Comparison of ENCODE assay signal across 8 cellular contexts in genomic region chr7:26365077-26365896, GRCh38.
DNase-seq lines count a peak whose midpoint lies in the region; ATAC-seq and TF ChIP-seq lines count a peak whose summit lies in the region.

No MANE protein-coding gene starts in this region.

- H3K4me1 Mint-ChIP-seq in immature natural killer cell, result peaks cover 7 to 16% of the 10 kb centered on the region in 2 donors

- H3K4me3 ChIP-seq in AG04449 (ENCODE audit: low read depth, low read length) (no peak overlapping the region), body of pancreas (no peak overlapping the region)

- ATAC-seq in GM18499 (IDR thresholded peaks at IDR 0.05; ENCODE audit: insufficient read depth, unreplicated experiment), result peak; percentile 78
- ATAC-seq in HG02938 (IDR thresholded peaks at IDR 0.05; ENCODE audit: unreplicated experiment), result peak; percentile 78
- ATAC-seq in body of pancreas, result peak; percentile 72

- TF ChIP-seq POLR2A in body of pancreas (IDR thresholded peaks at IDR 0.05), result no peak

- intact Hi-C loops in body of pancreas (cut with DNase I), result loop anchor here (5.0 to 10.0 kb wide), 2 partner anchors 270 to 473 kb away; no protein-coding TSS in a partner anchor

- POLR2A ChIA-PET in AG04449 (lab: Yijun Ruan, JAX), result interaction anchor here (0.9 kb wide), 1 partner anchor 796 kb away, joined by 3 read pairs; no protein-coding TSS in a partner anchor

- CTCF ChIA-PET in AG04449 (lab: Yijun Ruan, JAX), result interaction anchor here (0.5 to 9.0 kb wide), 53 partner anchors 9 to 1106 kb away, joined by 3 to 329 read pairs (median 4); partner anchors contain the start of genes HNRNPA2B1, HOXA7 and NFE2L3

- H3K9me3 ChIP-seq in body of pancreas, result no peaks in the 10 kb centered on the region

- H3K4me3 Mint-ChIP-seq in immature natural killer cell, result no peak overlapping the region

- H3K27ac Mint-ChIP-seq in immature natural killer cell, result peak overlapping the region in 1 of 6 donors; percentile 17

- H3K27me3 ChIP-seq in body of pancreas, result no peaks in the 10 kb centered on the region

- H3K27ac ChIP-seq in body of pancreas, result peak overlapping the region; percentile 34 to 82 (median 56)

- no peaks in the 10 kb centered on the region for H3K36me3 ChIP-seq in body of pancreas (replicated peaks in 1 of 2; ENCODE audit: insufficient read depth in 1 of 2, low read depth in 2 of 2)

- peak; percentile 14 for DNase-seq in AG04449 (ENCODE audit: low read depth, low spot score)
- DNase-seq in NCI-H1694 treated with DMSO at 0.1 percent for 48 hours (lab: John Stamatoyannopoulos, UW), result peak; percentile 90
- DNase-seq in T follicular helper cell (ENCODE audit: low read depth), result peak; percentile 31
- DNase-seq in body of pancreas, result peak; percentile 47 to 78 (median 56)
- peak; percentile 52 to 61 (median 58) for DNase-seq in immature natural killer cell
- DNase-seq in stimulated activated CD4-positive, alpha-beta T cell treated with anti-CD3 and anti-CD28 coated beads, Interleukin-15, amount 100 ng/mL, for 24 hours, result peak; percentile 38

- no peaks in the 10 kb centered on the region for H3K27me3 Mint-ChIP-seq in immature natural killer cell (ENCODE audit: low read depth in 3 of 3)

- peak; percentile 49 for TF ChIP-seq CTCF in AG04449 (IDR thresholded peaks at IDR 0.05; ENCODE audit: insufficient read depth, low read length, missing control alignments)
- TF ChIP-seq CTCF in body of pancreas (IDR thresholded peaks at IDR 0.05), result peak; percentile 43 to 96 (median 93)

- H3K36me3 Mint-ChIP-seq in immature natural killer cell, result peaks cover 0 to 13% (median 9%) of the 10 kb centered on the region in 3 donors

- peaks cover 47% of the 10 kb centered on the region for H3K4me1 ChIP-seq in body of pancreas

- H3K9me3 Mint-ChIP-seq in immature natural killer cell, result no peaks in the 10 kb centered on the region

- WGBS in body of pancreas, 2 donors, result 18 to 19% methylated on average over 13 of the region's 13 CpGs

Comparison
In these comparisons a context has a peak if more than half of its experiments do, and no peak if none do; other contexts are left out.
1. DNase-seq: peak in every context shown above with its lines; median percentile 90 in NCI-H1694 treated with DMSO at 0.1 percent for 48 hours; 58 in immature natural killer cell; 56 in body of pancreas; 38 in stimulated activated CD4-positive, alpha-beta T cell treated with anti-CD3 and anti-CD28 coated beads, Interleukin-15, amount 100 ng/mL, for 24 hours; 31 in T follicular helper cell; 14 in AG04449.